9 cellular contexts compared by ENCODE assay signal in genomic region chr1:59692591-59692990, GRCh38.
DNase-seq lines count a peak whose midpoint lies in the region; ATAC-seq and TF ChIP-seq lines count a peak whose summit lies in the region.
"Had no signal": no experiment of that assay in that cellular context is flagged by ENCODE, and none has a peak within 500 bp of the region (broad histone marks: within the 10 kb centered on the region; RNA-seq: fewer than 3 reads in every experiment).

No MANE protein-coding gene starts in this region.

- H3K4me2 ChIP-seq in IMR-90 (ENCODE audit: low read depth, low read length): 0 out of 2 replicates have a peak overlapping the region, but pooled peaks have one; percentile 19

- peak overlapping the region; percentile 60; the same call in 1 of the 2 replicates for H2BK120ac ChIP-seq in IMR-90 (ENCODE audit: low read depth, low read length)

- TF ChIP-seq POLR2A in IMR-90 (IDR thresholded peaks at IDR 0.05; ENCODE audit: low read depth, low read length): no peak

- in situ Hi-C loops in IMR-90 (cut with MboI; ENCODE audit: low sequenced_read_pairs): no loop called here

- no peak overlapping the region for H3K14ac ChIP-seq in IMR-90 (replicated peaks; ENCODE audit: low read depth, low read length)

- peak overlapping the region; percentile 65 for H3K4ac ChIP-seq in IMR-90 (ENCODE audit: low read depth, low read length)

- dilution Hi-C loops in IMR-90 (cut with HindIII; ENCODE audit: low sequenced_read_pairs, unreplicated experiment): no loop called here

- H2AK5ac ChIP-seq in IMR-90 (ENCODE audit: low read depth, low read length): 0 out of 2 replicates have a peak overlapping the region, but pooled peaks have one; percentile 56

- no peaks in the 10 kb centered on the region; the same call in 1 of the 2 replicates for H3K4me1 ChIP-seq in IMR-90 (ENCODE audit: control insufficient read depth, insufficient read depth, low read length)
- peaks cover 17% of the 10 kb centered on the region for H3K4me1 ChIP-seq in left ventricle myocardium inferior

- intact Hi-C loops in IMR-90 (cut with micrococcal nuclease): no loop called here
- intact Hi-C loops in left ventricle myocardium inferior (cut with micrococcal nuclease): loop anchor here (10.0 kb wide), 1 partner anchor 908 kb away; the partner anchor contains the start of gene JUN

- H2BK5ac ChIP-seq in IMR-90 (ENCODE audit: low read depth, low read length, poor library complexity, severe bottlenecking): no peak overlapping the region

- peak overlapping the region in 1 of 2 experiments; percentile 50; a peak in 2 of 4 replicates for H4K8ac ChIP-seq in IMR-90 (ENCODE audit: low read depth in 2 of 2, low read length in 2 of 2)

- H3K9me3 ChIP-seq in IMR-90 (ENCODE audit: control insufficient read depth, insufficient read depth, low read length) (no peaks in the 10 kb centered on the region; the same call in 1 of the 2 replicates), left ventricle myocardium inferior (replicated peaks) (no peaks in the 10 kb centered on the region)

- peak overlapping the region; percentile 61 for H2BK20ac ChIP-seq in IMR-90 (ENCODE audit: low read depth, low read length)

- ATAC-seq in IMR-90 (ENCODE audit: low read depth) (peak; percentile 80), HG02852 (IDR thresholded peaks at IDR 0.05; ENCODE audit: unreplicated experiment) (no peak), HG03139 (IDR thresholded peaks at IDR 0.05; ENCODE audit: unreplicated experiment) (no peak), HG03039 (IDR thresholded peaks at IDR 0.05; ENCODE audit: unreplicated experiment) (no peak)
- no peak for ATAC-seq in natural killer cell treated with Interleukin-12 subunit alpha and Interleukin-12 subunit beta and Interleukin-15 and Interleukin-18, amount 100 ng/mL, for 72 hours

- no peak overlapping the region for H2AK9ac ChIP-seq in IMR-90 (replicated peaks; ENCODE audit: low read depth, low read length, poor library complexity)

- CTCF ChIA-PET in AG04449 (lab: Yijun Ruan, JAX) (interaction anchor here (1.4 kb wide), 2 partner anchors 67 to 68 kb away, joined by 4 read pairs; no protein-coding TSS in a partner anchor), IMR-90 (lab: Yijun Ruan, JAX) (interaction anchor here (0.7 kb wide), 1 partner anchor 208 kb away, joined by 3 read pairs; no protein-coding TSS in a partner anchor)

- TF ChIP-seq RAD21 in IMR-90 (IDR thresholded peaks at IDR 0.05; ENCODE audit: low read length): peak; percentile 38

- no peaks in the 10 kb centered on the region for H3K9me1 ChIP-seq in IMR-90 (ENCODE audit: insufficient read depth, low read length)

- no peaks in the 10 kb centered on the region for H3K27me3 Mint-ChIP-seq in natural killer cell treated with Interleukin-12 subunit alpha and Interleukin-12 subunit beta and Interleukin-15 and Interleukin-18, amount 100 ng/mL, for 72 hours

- H3K4me3 ChIP-seq in AG04449 (ENCODE audit: low read depth, low read length) (no peak overlapping the region), IMR-90 (ENCODE audit: insufficient read depth, low read depth, low read length) (no peak overlapping the region), left ventricle myocardium inferior (no peak overlapping the region)

- no peak overlapping the region for H3K23ac ChIP-seq in IMR-90 (ENCODE audit: low read depth, low read length)

- no peaks in the 10 kb centered on the region; the same call in 1 of the 2 replicates for H3K27me3 ChIP-seq in IMR-90 (ENCODE audit: control insufficient read depth, insufficient read depth, low read length)
- H3K27me3 ChIP-seq in left ventricle myocardium inferior (ENCODE audit: low read depth): no peaks in the 10 kb centered on the region

- no peaks in the 10 kb centered on the region for H3K79me1 ChIP-seq in IMR-90 (ENCODE audit: low read depth in 1 of 2, low read length in 2 of 2)

- no TSS peak for BruUV-seq in IMR-90 (replicated peaks; lab: Mats Ljungman, UMichigan)

- peak; percentile 94 for DNase-seq in AG04449 (ENCODE audit: low read depth, low spot score)
- peak; percentile 98 for DNase-seq in IMR-90
- peak; percentile 87 for DNase-seq in SIG-M5 (lab: John Stamatoyannopoulos, UW)
- DNase-seq in left ventricle myocardium inferior: no peak
- DNase-seq in natural killer cell treated with Interleukin-12 subunit alpha and Interleukin-12 subunit beta and Interleukin-15 and Interleukin-18, amount 100 ng/mL, for 72 hours (ENCODE audit: low spot score): no peak
- DNase-seq: amygdala had no signal

- POLR2A ChIA-PET in AG04449 (lab: Yijun Ruan, JAX): interaction anchor here (0.6 to 1.2 kb wide), 5 partner anchors 11 to 542 kb away, joined by 3 to 5 read pairs (median 3); no protein-coding TSS in a partner anchor
- POLR2A ChIA-PET in IMR-90 (lab: Charles Lee; ENCODE audit: unreplicated experiment): no interaction called here

- H3K4me3 Mint-ChIP-seq in natural killer cell treated with Interleukin-12 subunit alpha and Interleukin-12 subunit beta and Interleukin-15 and Interleukin-18, amount 100 ng/mL, for 72 hours: no peak overlapping the region

- H3K27ac Mint-ChIP-seq in natural killer cell treated with Interleukin-12 subunit alpha and Interleukin-12 subunit beta and Interleukin-15 and Interleukin-18, amount 100 ng/mL, for 72 hours: no peak overlapping the region

- no peaks in the 10 kb centered on the region for H3K9me3 Mint-ChIP-seq in natural killer cell treated with Interleukin-12 subunit alpha and Interleukin-12 subunit beta and Interleukin-15 and Interleukin-18, amount 100 ng/mL, for 72 hours

- no peaks in the 10 kb centered on the region for H4K20me1 ChIP-seq in IMR-90 (ENCODE audit: insufficient read depth, low read length)

- no peaks in the 10 kb centered on the region for H3K36me3 ChIP-seq in IMR-90 (ENCODE audit: control insufficient read depth, insufficient read depth, low read length)
- H3K36me3 ChIP-seq in left ventricle myocardium inferior: no peaks in the 10 kb centered on the region

- H4K5ac ChIP-seq in IMR-90 (ENCODE audit: low read depth, low read length): no peak overlapping the region

- peak overlapping the region; percentile 14; the same call in 1 of the 2 replicates for H3K27ac ChIP-seq in IMR-90 (ENCODE audit: insufficient read depth, low read length)
- H3K27ac ChIP-seq in left ventricle myocardium inferior (replicated peaks): peak overlapping the region; percentile 52

- TF ChIP-seq CTCF in AG04449 (IDR thresholded peaks at IDR 0.05; ENCODE audit: insufficient read depth, low read length, missing control alignments) (no peak), IMR-90 (conservative IDR thresholded peaks at IDR 0.05; ENCODE audit: low read depth, low read length) (no peak), left ventricle myocardium inferior (IDR thresholded peaks at IDR 0.05; ENCODE audit: borderline replicate concordance) (no peak)

- no peak overlapping the region for H2AFZ ChIP-seq in IMR-90 (replicated peaks; ENCODE audit: low read length, poor library complexity)

- 0 out of 2 replicates have a peak overlapping the region, but pooled peaks have one; percentile 33 for H4K91ac ChIP-seq in IMR-90 (ENCODE audit: insufficient read depth, low read depth, low read length)

- H3K4me1 Mint-ChIP-seq in natural killer cell treated with Interleukin-12 subunit alpha and Interleukin-12 subunit beta and Interleukin-15 and Interleukin-18, amount 100 ng/mL, for 72 hours (ENCODE audit: low read depth in 2 of 2): peaks cover 16 to 24% of the 10 kb centered on the region in 2 donors

- no peak overlapping the region for H3K56ac ChIP-seq in IMR-90 (ENCODE audit: extremely low read depth, insufficient read depth, low read length)

- H2BK15ac ChIP-seq in IMR-90 (ENCODE audit: low read depth, low read length): peak overlapping the region; percentile 57; the same call in 2 of the 3 replicates

- no peaks in the 10 kb centered on the region for H3K36me3 Mint-ChIP-seq in natural killer cell treated with Interleukin-12 subunit alpha and Interleukin-12 subunit beta and Interleukin-15 and Interleukin-18, amount 100 ng/mL, for 72 hours

- H3K18ac ChIP-seq in IMR-90 (ENCODE audit: low read depth, low read length): no peak overlapping the region

- WGBS in IMR-90 (ENCODE audit: extremely low coverage in 2 of 2, insufficient read length in 1 of 2), 2 experiments: no CpG with 5 or more reads among the region's 5 CpGs

- no peak overlapping the region for H3K9ac ChIP-seq in IMR-90 (ENCODE audit: low read depth, low read length)

TF ChIP-seq in IMR-90, 13 proteins besides CTCF, POLR2A, EP300 and RAD21 (continues in another document):
- TF ChIP-seq MAZ (IDR thresholded peaks at IDR 0.05; ENCODE audit: borderline replicate concordance, low read depth, low read length) (peak; percentile 53; the same call in 1 of the 2 replicates), RFX5 (IDR thresholded peaks at IDR 0.05; ENCODE audit: low read depth, low read length) (no peak), RCOR1 (IDR thresholded peaks at IDR 0.05; ENCODE audit: insufficient replicate concordance, low read length) (no peak), FOS (IDR thresholded peaks at IDR 0.05; ENCODE audit: low read depth, low read length) (no peak; the same call in 1 of the 2 replicates), MXI1 (IDR thresholded peaks at IDR 0.05; ENCODE audit: borderline replicate concordance, low read depth, low read length) (no peak), BHLHE40 (IDR thresholded peaks at IDR 0.05; ENCODE audit: low read depth, low read length) (no peak), SMC3 (IDR thresholded peaks at IDR 0.05; ENCODE audit: low read depth, low read length) (0 out of 2 replicates have a peak, but pooled peaks have one; percentile 13), CHD1 (IDR thresholded peaks at IDR 0.05; ENCODE audit: low read depth, low read length) (no peak), CEBPB (IDR thresholded peaks at IDR 0.05; ENCODE audit: low read depth, low read length) (peak; percentile 49; the same call in 1 of the 2 replicates), MAFK (IDR thresholded peaks at IDR 0.05; ENCODE audit: low read depth, low read length) (0 out of 2 replicates have a peak, but pooled peaks have one; percentile 3), NFE2L2 (IDR thresholded peaks at IDR 0.05; ENCODE audit: low read depth, low read length) (no peak), ELK1 (IDR thresholded peaks at IDR 0.05; ENCODE audit: borderline replicate concordance, low read depth, low read length) (no peak)

Comparison
In these comparisons a context has a peak if more than half of its experiments do, and no peak if none do; other contexts are left out.
1. DNase-seq: peak in AG04449 (single experiment), IMR-90 (single experiment) and SIG-M5 (single experiment); none in left ventricle myocardium inferior (single experiment) and natural killer cell treated with Interleukin-12 subunit alpha and Interleukin-12 subunit beta and Interleukin-15 and Interleukin-18, amount 100 ng/mL, for 72 hours (single experiment).